2 cellular contexts compared by ENCODE assay signal in genomic region chr7:771241-772004, GRCh38.
TF ChIP-seq lines count a peak whose summit lies in the region.

No MANE protein-coding gene starts in this region.

TF ChIP-seq in liver, 16 proteins besides CTCF, POLR2A, EP300 and RAD21:
- no peak for TF ChIP-seq FOXA1 (IDR thresholded peaks at IDR 0.05)
- peak; percentile 87 for TF ChIP-seq NR2F2 (IDR thresholded peaks at IDR 0.05)

TF ChIP-seq in HepG2, 621 proteins besides CTCF, POLR2A, EP300 and RAD21:
- TF ChIP-seq IRF2 (CRISPR knock-in tag; IDR thresholded peaks at IDR 0.05) (no peak), ZNF121 (CRISPR knock-in tag; IDR thresholded peaks at IDR 0.05) (no peak), ZNF24 (IDR thresholded peaks at IDR 0.05) (no peak), HNRNPK (IDR thresholded peaks at IDR 0.05; ENCODE audit: low read depth, low read length, poor library complexity, severe bottlenecking) (no peak), NFKB2 (CRISPR knock-in tag; IDR thresholded peaks at IDR 0.05; ENCODE audit: borderline replicate concordance) (no peak), CEBPB (IDR thresholded peaks at IDR 0.05; ENCODE audit: borderline replicate concordance, low read depth, low read length) (no peak), ZNF451 (CRISPR knock-in tag; IDR thresholded peaks at IDR 0.05) (no peak), ZNF143 (CRISPR knock-in tag; IDR thresholded peaks at IDR 0.05) (no peak), FOSL1 (CRISPR knock-in tag; IDR thresholded peaks at IDR 0.05; ENCODE audit: borderline replicate concordance) (no peak), ZNF354B (CRISPR knock-in tag; IDR thresholded peaks at IDR 0.05) (no peak), KIAA2018 (CRISPR knock-in tag; IDR thresholded peaks at IDR 0.05; ENCODE audit: borderline replicate concordance) (no peak), CREM (IDR thresholded peaks at IDR 0.05) (no peak), CREM (CRISPR knock-in tag; IDR thresholded peaks at IDR 0.05) (no peak), PBX2 (CRISPR knock-in tag; IDR thresholded peaks at IDR 0.05) (no peak), SRSF4 (IDR thresholded peaks at IDR 0.05; ENCODE audit: low read depth, low read length, poor library complexity, severe bottlenecking) (no peak)
TF ChIP-seq in HepG2: peak in this region for 0.
